13 cellular contexts compared by ENCODE assay signal in the genomic region with DNA sequence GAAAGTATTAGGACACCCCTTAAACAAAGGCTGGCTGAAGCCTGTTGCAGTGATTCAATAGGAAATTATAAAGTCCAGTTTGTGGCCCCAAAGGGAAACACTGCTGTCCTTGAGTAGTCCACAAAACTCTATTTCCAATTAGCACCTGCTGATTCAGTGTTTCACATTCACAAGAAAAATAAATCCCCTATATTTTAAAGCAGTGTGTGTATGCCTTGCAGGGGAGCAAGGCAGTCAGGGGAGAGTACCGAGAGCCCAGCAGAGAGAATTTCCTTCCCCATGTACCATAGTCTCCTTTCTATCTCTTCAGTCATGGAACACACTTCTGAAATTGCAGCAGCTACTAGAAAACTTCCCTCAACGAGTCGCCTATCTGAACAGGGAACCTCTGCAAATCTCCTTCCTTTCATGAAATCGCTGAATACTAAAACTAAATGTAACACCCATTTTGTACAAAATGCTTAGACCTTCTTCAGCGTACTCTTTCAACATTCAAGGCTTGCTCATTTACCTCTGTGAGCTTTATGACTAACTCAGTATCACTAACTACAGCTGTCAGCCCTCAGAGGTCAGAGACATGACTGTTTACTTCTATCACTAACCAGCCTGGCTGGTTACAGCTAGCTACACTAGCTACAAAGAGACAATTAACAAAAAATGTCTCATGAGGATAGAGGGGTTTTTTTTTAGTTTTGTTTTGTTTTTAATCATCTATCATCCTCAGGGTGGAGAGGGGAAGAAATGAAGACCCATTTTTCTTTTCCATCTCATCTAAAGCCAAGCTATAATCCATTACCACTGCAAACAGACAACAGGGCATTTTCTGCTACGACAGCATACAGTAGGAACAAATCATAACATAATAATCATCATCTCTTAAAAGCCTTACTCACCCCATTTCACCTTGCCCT.
DNase-seq lines count a peak whose midpoint lies in the region; ATAC-seq, FAIRE-seq and TF ChIP-seq lines count a peak whose summit lies in the region.
"Had no signal": no experiment of that assay in that cellular context is flagged by ENCODE, and none has a peak within 500 bp of the region (broad histone marks: within the 10 kb centered on the region; RNA-seq: fewer than 3 reads in every experiment).

No MANE protein-coding gene starts in this region.

- H3K9me3 ChIP-seq in A549 = no peaks in the 10 kb centered on the region
- no peaks in the 10 kb centered on the region for H3K9me3 ChIP-seq in Karpas-422 (ENCODE audit: low read length)
- no peaks in the 10 kb centered on the region for H3K9me3 ChIP-seq in H9 (ENCODE audit: control insufficient read depth, low read depth, low read length)
- H3K9me3 ChIP-seq: thyroid gland had no signal

- no peak overlapping the region for H4K8ac ChIP-seq in H9 (replicated peaks; ENCODE audit: insufficient read length, low read depth, low read length)

- H3K4me1 ChIP-seq in A549 (peaks cover 10% of the 10 kb centered on the region; the same call in 2 of the 3 replicates), Karpas-422 (ENCODE audit: low read length) (peaks cover 100% of the 10 kb centered on the region), H9 (ENCODE audit: insufficient read depth, low read length) (no peaks in the 10 kb centered on the region; the same call in 1 of the 2 replicates)

- no peak overlapping the region for H3K14ac ChIP-seq in H9 (ENCODE audit: insufficient read depth, low read length)

- H3K9ac ChIP-seq in Karpas-422 (ENCODE audit: low read length) (peak overlapping the region; percentile 10; the same call in 1 of the 2 replicates), H9 (ENCODE audit: extremely low read depth, insufficient read length, low read length) (no peak overlapping the region)

- no peak overlapping the region for H3T11ph ChIP-seq in H9 (ENCODE audit: low read length)

- H3K4me3 ChIP-seq in A549 (no peak overlapping the region), Karpas-422 (ENCODE audit: low read length) (no peak overlapping the region)
- H3K4me3 ChIP-seq: thyroid gland had no signal

- H2BK20ac ChIP-seq in H9 (ENCODE audit: low read depth, low read length, poor library complexity, severe bottlenecking) = no peak overlapping the region

- POLR2A ChIA-PET in A549 (lab: Yijun Ruan, JAX) = interaction anchor here (0.8 kb wide), 1 partner anchor 69 kb away, joined by 3 read pairs; no protein-coding TSS in a partner anchor

- peaks cover 98% of the 10 kb centered on the region for H3K79me2 ChIP-seq in Karpas-422 (ENCODE audit: low read length)
- H3K79me2 ChIP-seq in H9 (ENCODE audit: insufficient read depth, low read length) = no peaks in the 10 kb centered on the region

- H2BK12ac ChIP-seq in H9 (ENCODE audit: insufficient read length, low read depth, low read length) = no peak overlapping the region

- H3K4ac ChIP-seq in H9 (ENCODE audit: low read depth, low read length) = no peak overlapping the region

- H3K27ac Mint-ChIP-seq in natural killer cell (no peak overlapping the region), H9 (no peak overlapping the region)

- no peak overlapping the region for H2BK5ac ChIP-seq in H9 (ENCODE audit: insufficient read length, low read length)

- H3K9me3 Mint-ChIP-seq in natural killer cell = no peaks in the 10 kb centered on the region
- no peaks in the 10 kb centered on the region for H3K9me3 Mint-ChIP-seq in H9
- H3K9me3 Mint-ChIP-seq: central memory CD8-positive, alpha-beta T cell had no signal

- H4K5ac ChIP-seq in H9 (ENCODE audit: insufficient read length, low read depth, low read length) = no peak overlapping the region

- ATAC-seq in A549 = peak in 1 of 2 experiments; percentile 67; a peak in 3 of 6 replicates
- peak; percentile 83 for ATAC-seq in GM18909 (IDR thresholded peaks at IDR 0.05; ENCODE audit: poor library complexity, unreplicated experiment)
- ATAC-seq in HG02798 (IDR thresholded peaks at IDR 0.05; ENCODE audit: poor library complexity, unreplicated experiment) = peak; percentile 74
- no peak for ATAC-seq in natural killer cell

- no peaks in the 10 kb centered on the region for H3K23me2 ChIP-seq in H9 (ENCODE audit: insufficient read length, low read depth, low read length, poor library complexity, severe bottlenecking)

- intact Hi-C loops in natural killer cell (cut with micrococcal nuclease) = no loop called here

- TF ChIP-seq RAD21 in A549 (conservative IDR thresholded peaks at IDR 0.05 in 1 of 2, IDR thresholded peaks at IDR 0.05 in 1 of 2) = no peak

- H2AFZ ChIP-seq in Karpas-422 (ENCODE audit: low read length) (no peak overlapping the region), H9 (ENCODE audit: low read length) (no peak overlapping the region)

- 73% methylated on average over 6 of the region's 6 CpGs for WGBS in A549 (ENCODE audit: missing lambda C conversion rate)
- no CpG with 5 or more reads among the region's 6 CpGs for WGBS in H9 (ENCODE audit: extremely low coverage, insufficient read length, low lambda C conversion rate)

- no peak overlapping the region for H4K91ac ChIP-seq in H9 (ENCODE audit: insufficient read length, low read depth, low read length)

- TF ChIP-seq CTCF in A549 (IDR thresholded peaks at IDR 0.05) (no peak), natural killer cell (IDR thresholded peaks at IDR 0.05) (no peak), H9 (conservative IDR thresholded peaks at IDR 0.05) (no peak)

- no peak for TF ChIP-seq EP300 in A549 (IDR thresholded peaks at IDR 0.05)

- no peak overlapping the region for H3K18ac ChIP-seq in H9 (ENCODE audit: insufficient read length, low read depth, low read length)

- no peak for TF ChIP-seq POLR2A in A549 (IDR thresholded peaks at IDR 0.05; ENCODE audit: low read length)

- H3K4me3 Mint-ChIP-seq in natural killer cell (no peak overlapping the region), H9 (no peak overlapping the region)
- H3K4me3 Mint-ChIP-seq: central memory CD8-positive, alpha-beta T cell had no signal

- DNase-seq in A549 (ENCODE audit: low read depth in 1 of 2, low spot score in 1 of 2) (peak in 1 of 2 experiments; percentile 6), Karpas-422 (no peak), natural killer cell (no peak), H9 (no peak)
- DNase-seq in stimulated activated naive CD4-positive, alpha-beta T cell treated with Interleukin-2 at 50 U/mL for 16 hours (lab: John Stamatoyannopoulos, UW) = no peak
- DNase-seq in NK-92 treated with Interleukin-12 subunit alpha and Interleukin-12 subunit beta, amount 100 ng/mL, for 24 hours (lab: John Stamatoyannopoulos, UW) = no peak
- DNase-seq: NCI-H82, thyroid gland had no signal

- no peaks in the 10 kb centered on the region for H3K79me1 ChIP-seq in H9 (ENCODE audit: insufficient read depth, low read depth, low read length, poor library complexity, severe bottlenecking)

- H3K36me3 Mint-ChIP-seq in natural killer cell = no peaks in the 10 kb centered on the region
- H3K36me3 Mint-ChIP-seq in H9 (ENCODE audit: insufficient read depth in 1 of 3, low read depth in 3 of 3) = no peaks in the 10 kb centered on the region

- H3K36me3 ChIP-seq in Karpas-422 (ENCODE audit: insufficient read depth, low read length) = peaks cover 4% of the 10 kb centered on the region; the same call in 1 of the 2 replicates
- H3K36me3 ChIP-seq: thyroid gland had no signal

- no peak overlapping the region for H3K56ac ChIP-seq in H9 (ENCODE audit: insufficient read length, low read depth, low read length)

- no peak overlapping the region for H2BK15ac ChIP-seq in H9 (ENCODE audit: low read depth, low read length)

- H3K9me2 ChIP-seq in Karpas-422 (replicated peaks; ENCODE audit: insufficient read depth, low read length) = no peaks in the 10 kb centered on the region

- H3K4me2 ChIP-seq in A549 = peak overlapping the region; percentile 15; the same call in 1 of the 3 replicates
- H3K4me2 ChIP-seq in Karpas-422 (ENCODE audit: low read depth, low read length, poor library complexity, severe bottlenecking) = peak overlapping the region; percentile 16
- H3K4me2 ChIP-seq in H9 (ENCODE audit: insufficient read depth, insufficient read length, low read length) = no peak overlapping the region

- no peak overlapping the region for H2BK120ac ChIP-seq in H9 (ENCODE audit: low read depth, low read length, poor library complexity, severe bottlenecking)

- H3K27me3 Mint-ChIP-seq in natural killer cell (ENCODE audit: low read depth in 2 of 2) (peaks cover 3 to 10% of the 10 kb centered on the region in 2 donors), H9 (ENCODE audit: low read depth) (peaks cover 9% of the 10 kb centered on the region)

- H3K27me3 ChIP-seq in Karpas-422 (ENCODE audit: low read length) (no peaks in the 10 kb centered on the region), H9 (ENCODE audit: insufficient read depth, low read length) (no peaks in the 10 kb centered on the region)
- H3K27me3 ChIP-seq: thyroid gland had no signal

- H3K4me1 Mint-ChIP-seq in natural killer cell (no peaks in the 10 kb centered on the region), H9 (peaks cover 3 to 23% of the 10 kb centered on the region in 2 experiments; a peak in 3 of 4 replicates)
- H3K4me1 Mint-ChIP-seq: central memory CD8-positive, alpha-beta T cell had no signal

- H3K23ac ChIP-seq in H9 (ENCODE audit: insufficient read length, low read depth, low read length) = no peak overlapping the region

- H3K27ac ChIP-seq in A549 (no peak overlapping the region), Karpas-422 (ENCODE audit: low read length) (peak overlapping the region; percentile 98), H9 (ENCODE audit: insufficient read length, low read depth, low read length) (no peak overlapping the region)
- H3K27ac ChIP-seq: C4-2B, thyroid gland had no signal

- FAIRE-seq in A549 (lab: Jason Lieb, UNC) = no peak
- FAIRE-seq: islet of Langerhans had no signal

- CTCF ChIA-PET in A549 (lab: Yijun Ruan, JAX) = interaction anchor here (0.8 to 1.5 kb wide), 3 partner anchors 9 to 196 kb away, joined by 3 to 5 read pairs (median 3); no protein-coding TSS in a partner anchor

- H4K20me1 ChIP-seq in Karpas-422 (ENCODE audit: insufficient read depth, low read depth, low read length) (no peaks in the 10 kb centered on the region), H9 (ENCODE audit: control insufficient read depth, insufficient read depth, insufficient read length) (no peaks in the 10 kb centered on the region)

- no peak overlapping the region for H2AK5ac ChIP-seq in H9 (ENCODE audit: insufficient read length, low read length)

TF ChIP-seq in A549, 52 proteins besides CTCF, POLR2A, EP300 and RAD21 (continues in another document):
- TF ChIP-seq FOXS1 (CRISPR knock-in tag; IDR thresholded peaks at IDR 0.05) (no peak), EHMT2 (IDR thresholded peaks at IDR 0.05; ENCODE audit: low read depth) (no peak), HOXA7 (CRISPR knock-in tag; IDR thresholded peaks at IDR 0.05) (no peak), CEBPB (IDR thresholded peaks at IDR 0.05) (no peak), MYC (IDR thresholded peaks at IDR 0.05; ENCODE audit: borderline replicate concordance, low read length) (no peak), ESRRA (IDR thresholded peaks at IDR 0.05; ENCODE audit: borderline replicate concordance, low read length) (no peak)
- TF ChIP-seq, protein P1, sequence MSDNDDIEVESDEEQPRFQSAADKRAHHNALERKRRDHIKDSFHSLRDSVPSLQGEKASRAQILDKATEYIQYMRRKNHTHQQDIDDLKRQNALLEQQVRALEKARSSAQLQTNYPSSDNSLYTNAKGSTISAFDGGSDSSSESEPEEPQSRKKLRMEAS (IDR thresholded peaks at IDR 0.05) = no peak

Comparison
In these comparisons a context has a peak if more than half of its experiments do, and no peak if none do; other contexts are left out.
1. ATAC-seq: peak in GM18909 (single experiment) and HG02798 (single experiment); none in natural killer cell (0 of 3).